ENCODE assay signal across 1 cellular context in genomic region chr17:63976702-63977101, GRCh38.
TF ChIP-seq lines count a peak whose summit lies in the region.

No MANE protein-coding gene starts in this region.

TF ChIP-seq in K562, 482 proteins besides CTCF, POLR2A, EP300 and RAD21 (continues in another document):
- TF ChIP-seq MAFF (IDR thresholded peaks at IDR 0.05; ENCODE audit: low read length) (peak; percentile 36; the same call in 1 of the 2 replicates), ZNF766 (CRISPR knock-in tag; conservative IDR thresholded peaks at IDR 0.05) (0 out of 2 replicates have a peak, but pooled peaks have one; percentile 43), NFIC (IDR thresholded peaks at IDR 0.05) (peak; percentile 67), VEZF1 (CRISPR knock-in tag; IDR thresholded peaks at IDR 0.05) (peak; percentile 19; the same call in 1 of the 2 replicates), ZNF316 (IDR thresholded peaks at IDR 0.05) (peak; percentile 65; the same call in 1 of the 2 replicates), ELF4 (CRISPR knock-in tag; IDR thresholded peaks at IDR 0.05) (no peak), L3MBTL2 (IDR thresholded peaks at IDR 0.05) (peak; percentile 37; the same call in 1 of the 2 replicates), RBFOX2 (IDR thresholded peaks at IDR 0.05; ENCODE audit: low read depth, low read length) (no peak), RAD51 (IDR thresholded peaks at IDR 0.05; ENCODE audit: borderline replicate concordance, low read depth) (no peak), TCF7L2 (IDR thresholded peaks at IDR 0.05; ENCODE audit: low read depth, low read length) (no peak), SMARCE1 (IDR thresholded peaks at IDR 0.05) (no peak), ZNF23 (CRISPR knock-in tag; IDR thresholded peaks at IDR 0.05) (no peak), ATF2 (CRISPR knock-in tag; IDR thresholded peaks at IDR 0.05) (no peak), CBX2 (IDR thresholded peaks at IDR 0.05; ENCODE audit: insufficient read depth, low read length, poor library complexity, severe bottlenecking) (no peak), MAFG (tag; conservative IDR thresholded peaks at IDR 0.05) (peak; percentile 70), ZNF444 (CRISPR knock-in tag; IDR thresholded peaks at IDR 0.05) (no peak), NR1H2 (CRISPR knock-in tag; IDR thresholded peaks at IDR 0.05) (no peak), FOXK2 (conservative IDR thresholded peaks at IDR 0.05 in 1 of 2, IDR thresholded peaks at IDR 0.05 in 1 of 2; ENCODE audit: low read depth in 2 of 2) (peak in 1 of 2 experiments; percentile 13; a peak in 1 of 4 replicates), GTF3C2 (IDR thresholded peaks at IDR 0.05; ENCODE audit: borderline replicate concordance, extremely low read depth, insufficient read length) (no peak), JUNB (CRISPR knock-in tag; conservative IDR thresholded peaks at IDR 0.05) (no peak), GMEB1 (CRISPR knock-in tag; IDR thresholded peaks at IDR 0.05) (no peak), ZNF518B (CRISPR knock-in tag; IDR thresholded peaks at IDR 0.05) (no peak), FOXA3 (CRISPR knock-in tag; conservative IDR thresholded peaks at IDR 0.05 in 1 of 2, IDR thresholded peaks at IDR 0.05 in 1 of 2) (0 out of 4 replicates have a peak, but pooled peaks of 1 of the 2 experiments have one; percentile 22), BHLHE40 (IDR thresholded peaks at IDR 0.05; ENCODE audit: low read length) (peak; percentile 51), DPF2 (IDR thresholded peaks at IDR 0.05) (peak; percentile 29; the same call in 1 of the 2 replicates), NFE2 (IDR thresholded peaks at IDR 0.05; ENCODE audit: low read depth) (peak; percentile 77), ELK1 (CRISPR knock-in tag; IDR thresholded peaks at IDR 0.05) (no peak), EHMT2 (IDR thresholded peaks at IDR 0.05) (peak; percentile 75; the same call in 1 of the 2 replicates), GABPA (tag; conservative IDR thresholded peaks at IDR 0.05; ENCODE audit: low read depth) (peak; percentile 52; the same call in 1 of the 2 replicates)
- TF ChIP-seq, protein P1, sequence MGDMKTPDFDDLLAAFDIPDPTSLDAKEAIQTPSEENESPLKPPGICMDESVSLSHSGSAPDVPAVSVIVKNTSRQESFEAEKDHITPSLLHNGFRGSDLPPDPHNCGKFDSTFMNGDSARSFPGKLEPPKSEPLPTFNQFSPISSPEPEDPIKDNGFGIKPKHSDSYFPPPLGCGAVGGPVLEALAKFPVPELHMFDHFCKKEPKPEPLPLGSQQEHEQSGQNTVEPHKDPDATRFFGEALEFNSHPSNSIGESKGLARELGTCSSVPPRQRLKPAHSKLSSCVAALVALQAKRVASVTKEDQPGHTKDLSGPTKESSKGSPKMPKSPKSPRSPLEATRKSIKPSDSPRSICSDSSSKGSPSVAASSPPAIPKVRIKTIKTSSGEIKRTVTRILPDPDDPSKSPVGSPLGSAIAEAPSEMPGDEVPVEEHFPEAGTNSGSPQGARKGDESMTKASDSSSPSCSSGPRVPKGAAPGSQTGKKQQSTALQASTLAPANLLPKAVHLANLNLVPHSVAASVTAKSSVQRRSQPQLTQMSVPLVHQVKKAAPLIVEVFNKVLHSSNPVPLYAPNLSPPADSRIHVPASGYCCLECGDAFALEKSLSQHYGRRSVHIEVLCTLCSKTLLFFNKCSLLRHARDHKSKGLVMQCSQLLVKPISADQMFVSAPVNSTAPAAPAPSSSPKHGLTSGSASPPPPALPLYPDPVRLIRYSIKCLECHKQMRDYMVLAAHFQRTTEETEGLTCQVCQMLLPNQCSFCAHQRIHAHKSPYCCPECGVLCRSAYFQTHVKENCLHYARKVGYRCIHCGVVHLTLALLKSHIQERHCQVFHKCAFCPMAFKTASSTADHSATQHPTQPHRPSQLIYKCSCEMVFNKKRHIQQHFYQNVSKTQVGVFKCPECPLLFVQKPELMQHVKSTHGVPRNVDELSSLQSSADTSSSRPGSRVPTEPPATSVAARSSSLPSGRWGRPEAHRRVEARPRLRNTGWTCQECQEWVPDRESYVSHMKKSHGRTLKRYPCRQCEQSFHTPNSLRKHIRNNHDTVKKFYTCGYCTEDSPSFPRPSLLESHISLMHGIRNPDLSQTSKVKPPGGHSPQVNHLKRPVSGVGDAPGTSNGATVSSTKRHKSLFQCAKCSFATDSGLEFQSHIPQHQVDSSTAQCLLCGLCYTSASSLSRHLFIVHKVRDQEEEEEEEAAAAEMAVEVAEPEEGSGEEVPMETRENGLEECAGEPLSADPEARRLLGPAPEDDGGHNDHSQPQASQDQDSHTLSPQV (IDR thresholded peaks at IDR 0.05), result peak; percentile 18; the same call in 1 of the 2 replicates
